ENCODE assay signal across 8 cellular contexts in the genomic region with DNA sequence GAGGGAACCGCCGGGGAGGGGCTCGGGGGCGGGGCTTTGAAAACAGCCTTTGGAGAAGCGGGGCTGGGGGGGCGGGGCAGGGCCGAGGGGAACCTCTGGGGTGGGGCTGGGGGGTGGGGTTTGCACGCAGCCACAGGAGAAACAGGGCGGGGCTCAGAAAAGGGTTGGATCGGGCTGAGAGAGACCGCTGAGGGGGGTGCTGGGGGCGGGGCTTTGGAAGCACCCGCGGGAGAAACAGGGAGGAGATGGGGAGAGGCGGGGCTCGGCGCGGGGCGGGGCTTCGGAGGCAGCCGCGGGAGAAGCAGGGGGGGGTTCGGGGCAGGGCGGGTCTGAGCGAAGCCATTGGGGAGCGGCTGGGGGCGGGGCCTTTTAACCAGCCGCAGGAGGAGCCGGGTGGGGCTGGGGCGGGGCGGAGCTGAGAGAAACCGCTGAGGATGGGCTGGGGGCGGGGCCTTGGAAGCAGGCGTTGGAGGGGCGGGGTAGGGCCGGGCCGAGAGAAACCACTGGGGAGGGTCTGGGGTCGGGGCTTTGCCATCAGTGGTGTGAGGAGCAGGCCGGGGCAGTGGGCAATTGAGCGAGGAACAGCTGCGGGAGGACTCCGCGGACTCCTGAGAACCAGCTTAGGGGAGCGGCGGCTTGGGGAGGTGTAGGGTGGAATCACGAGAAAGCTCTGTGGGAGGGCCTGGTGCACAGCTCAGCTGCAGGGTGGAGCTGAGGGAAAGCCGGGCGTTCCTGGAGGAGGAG. TPM values are rescaled to one million over a fixed set of nuclear protein-coding genes. Genes with fewer than 3 reads are reported as not detected.
DNase-seq lines count a peak whose midpoint lies in the region; ATAC-seq and TF ChIP-seq lines count a peak whose summit lies in the region.

No MANE protein-coding gene starts in this region.

- H3K4me3 ChIP-seq in colonic mucosa = peak overlapping the region; percentile 31

- H3K36me3 Mint-ChIP-seq in activated CD4-positive, alpha-beta T cell treated with anti-CD3 and anti-CD28 coated beads, Interleukin-2, amount 10 ng/mL, durations not matched to agents 24 days and 14 days (ENCODE audit: low read depth) = peaks cover 10% of the 10 kb centered on the region

- H3K27ac Mint-ChIP-seq in activated CD4-positive, alpha-beta T cell treated with anti-CD3 and anti-CD28 coated beads, Interleukin-2, amount 10 ng/mL, durations not matched to agents 24 days and 14 days = peak overlapping the region; percentile 95

- H3K4me1 Mint-ChIP-seq in activated CD4-positive, alpha-beta T cell treated with anti-CD3 and anti-CD28 coated beads, Interleukin-2, amount 10 ng/mL, durations not matched to agents 24 days and 14 days = peaks cover 9% of the 10 kb centered on the region

- H3K36me3 ChIP-seq in colonic mucosa = no peaks in the 10 kb centered on the region

- H3K27me3 Mint-ChIP-seq in activated CD4-positive, alpha-beta T cell treated with anti-CD3 and anti-CD28 coated beads, Interleukin-2, amount 10 ng/mL, durations not matched to agents 24 days and 14 days = no peaks in the 10 kb centered on the region

- no peaks in the 10 kb centered on the region for H3K27me3 ChIP-seq in colonic mucosa

- intact Hi-C loops in activated CD4-positive, alpha-beta T cell treated with anti-CD3 and anti-CD28 coated beads, Interleukin-2, amount 10 ng/mL, durations not matched to agents 24 days and 14 days (cut with micrococcal nuclease) = no loop called here
- intact Hi-C loops in colonic mucosa (cut with DNase I) = no loop called here

- TF ChIP-seq CTCF in colonic mucosa (IDR thresholded peaks at IDR 0.05) = no peak

- peak overlapping the region; percentile 34 to 78 for H3K9ac ChIP-seq in colonic mucosa (ENCODE audit: low read depth in 2 of 2, low read length in 2 of 2)

- H3K9me3 ChIP-seq in colonic mucosa = no peaks in the 10 kb centered on the region

- ATAC-seq in GM18867 (IDR thresholded peaks at IDR 0.05; ENCODE audit: unreplicated experiment) (peak; percentile 11), HG03432 (IDR thresholded peaks at IDR 0.05; ENCODE audit: unreplicated experiment) (peak; percentile 8), left lobe of liver (peak; percentile 57), GM18870 (IDR thresholded peaks at IDR 0.05; ENCODE audit: unreplicated experiment) (no peak)

- H3K4me3 Mint-ChIP-seq in activated CD4-positive, alpha-beta T cell treated with anti-CD3 and anti-CD28 coated beads, Interleukin-2, amount 10 ng/mL, durations not matched to agents 24 days and 14 days = peak overlapping the region; percentile 92

- H3K27ac ChIP-seq in colonic mucosa = peak overlapping the region; percentile 82

- no peaks in the 10 kb centered on the region for H3K4me1 ChIP-seq in colonic mucosa

- H3K9me3 Mint-ChIP-seq in activated CD4-positive, alpha-beta T cell treated with anti-CD3 and anti-CD28 coated beads, Interleukin-2, amount 10 ng/mL, durations not matched to agents 24 days and 14 days = no peaks in the 10 kb centered on the region

- DNase-seq in NCI-H524 treated with DMSO at 0.1 percent for 48 hours (lab: John Stamatoyannopoulos, UW) (peak; percentile 35), colonic mucosa (peak; percentile 94), left lobe of liver (ENCODE audit: low spot score) (peak; percentile 94)
- peak; percentile 96 for DNase-seq in activated CD4-positive, alpha-beta T cell treated with anti-CD3 and anti-CD28 coated beads, Interleukin-2, amount 10 ng/mL, durations not matched to agents 24 days and 14 days
- peak; percentile 80 to 82 for DNase-seq in stimulated activated CD4-positive, alpha-beta T cell treated with anti-CD3 and anti-CD28 coated beads, Interleukin-1b, Interleukin-23, amount 100 ng/mL, for 4 hours (ENCODE audit: low read depth in 2 of 2)

RNA-seq across cellular contexts. Expression of a gene that starts 1.2 kb away (rescaled TPM):
- total RNA-seq in activated CD4-positive, alpha-beta T cell treated with anti-CD3 and anti-CD28 coated beads, Interleukin-2, amount 10 ng/mL, durations not matched to agents 24 days and 14 days = 49.2 and 50.0 TPM in 2 replicates
- 10 to 100 TPM; 28.2 to 28.4 TPM for total RNA-seq in colonic mucosa
- 17.1 TPM for total RNA-seq in left lobe of liver

RNA-seq across cellular contexts. Expression of a gene that starts 10.1 kb away (rescaled TPM):
- total RNA-seq in activated CD4-positive, alpha-beta T cell treated with anti-CD3 and anti-CD28 coated beads, Interleukin-2, amount 10 ng/mL, durations not matched to agents 24 days and 14 days = 0.17 TPM in 1 of 2 replicates, not detected in the other
- total RNA-seq in colonic mucosa (not detected), left lobe of liver (not detected)

RNA-seq across cellular contexts. Expression of a gene that starts 58.5 kb away (rescaled TPM):
- total RNA-seq in activated CD4-positive, alpha-beta T cell treated with anti-CD3 and anti-CD28 coated beads, Interleukin-2, amount 10 ng/mL, durations not matched to agents 24 days and 14 days = not detected in 2 replicates
- total RNA-seq in colonic mucosa (not detected), left lobe of liver (not detected)

Comparison
In these comparisons a context has a peak if more than half of its experiments do, and no peak if none do; other contexts are left out.
1. DNase-seq: peak in every context shown above with its lines; median percentile 96 in activated CD4-positive, alpha-beta T cell treated with anti-CD3 and anti-CD28 coated beads, Interleukin-2, amount 10 ng/mL, durations not matched to agents 24 days and 14 days; 94 in colonic mucosa; 94 in left lobe of liver; 81 in stimulated activated CD4-positive, alpha-beta T cell treated with anti-CD3 and anti-CD28 coated beads, Interleukin-1b, Interleukin-23, amount 100 ng/mL, for 4 hours; 35 in NCI-H524 treated with DMSO at 0.1 percent for 48 hours.